11 cellular contexts compared by ENCODE assay signal in the genomic region with DNA sequence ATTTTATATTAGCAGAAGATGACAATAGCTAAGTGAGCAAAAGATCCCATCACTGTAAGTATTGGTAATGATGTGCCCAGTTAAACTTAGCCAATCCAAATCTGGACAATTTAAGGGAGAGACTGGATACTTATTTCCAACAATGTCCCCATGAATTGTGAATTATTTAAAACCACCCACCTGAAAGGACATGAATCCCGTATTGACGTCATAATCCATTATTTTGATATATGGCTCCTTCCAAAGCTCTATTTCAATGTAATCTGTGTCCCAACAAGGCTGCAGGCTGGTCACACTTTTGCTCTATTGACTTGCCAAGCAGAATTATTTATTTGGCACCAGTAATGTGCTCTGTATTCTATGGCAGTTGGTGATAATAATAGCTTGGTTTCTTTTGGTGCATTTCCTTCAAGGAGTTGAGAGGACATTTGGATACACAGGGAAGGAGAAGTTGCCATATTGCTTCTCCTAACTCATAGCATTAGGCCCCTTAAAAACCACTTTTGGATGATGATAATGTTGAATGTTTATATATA.
"Had no signal": no experiment of that assay in that cellular context is flagged by ENCODE, and none has a peak within 500 bp of the region (broad histone marks: within the 10 kb centered on the region; RNA-seq: fewer than 3 reads in every experiment).

No MANE protein-coding gene starts in this region.

- H3K4me2 ChIP-seq: GM23338 had no signal

- FAIRE-seq: H1, H54 had no signal

- H3K9ac ChIP-seq: GM23248 had no signal

- H3K4me3 Mint-ChIP-seq: GM23338, H9, HFFc6 had no signal

- H3K27ac ChIP-seq: GM23248 had no signal

- ATAC-seq: GM23338, HCT116 had no signal

- H3K9me3 ChIP-seq: HAP-1 had no signal

- H3K4me3 ChIP-seq: GM23248, GM23338, HAP-1 had no signal

- H3K9me3 Mint-ChIP-seq: GM23338, H9 had no signal

- H3K4me1 ChIP-seq: HAP-1 had no signal

- H3K27ac Mint-ChIP-seq: GM23338, H9, HFFc6 had no signal

- H3K4me1 Mint-ChIP-seq: GM23338, H9 had no signal

- H2AFZ ChIP-seq: GM23248, GM23338 had no signal

- H3K36me3 ChIP-seq: HAP-1 had no signal

- DNase-seq: GM23248, GOT3, H7, H9, HCEC 1CT, HFFc6 had no signal
